8 cellular contexts compared by ENCODE assay signal in the genomic region with DNA sequence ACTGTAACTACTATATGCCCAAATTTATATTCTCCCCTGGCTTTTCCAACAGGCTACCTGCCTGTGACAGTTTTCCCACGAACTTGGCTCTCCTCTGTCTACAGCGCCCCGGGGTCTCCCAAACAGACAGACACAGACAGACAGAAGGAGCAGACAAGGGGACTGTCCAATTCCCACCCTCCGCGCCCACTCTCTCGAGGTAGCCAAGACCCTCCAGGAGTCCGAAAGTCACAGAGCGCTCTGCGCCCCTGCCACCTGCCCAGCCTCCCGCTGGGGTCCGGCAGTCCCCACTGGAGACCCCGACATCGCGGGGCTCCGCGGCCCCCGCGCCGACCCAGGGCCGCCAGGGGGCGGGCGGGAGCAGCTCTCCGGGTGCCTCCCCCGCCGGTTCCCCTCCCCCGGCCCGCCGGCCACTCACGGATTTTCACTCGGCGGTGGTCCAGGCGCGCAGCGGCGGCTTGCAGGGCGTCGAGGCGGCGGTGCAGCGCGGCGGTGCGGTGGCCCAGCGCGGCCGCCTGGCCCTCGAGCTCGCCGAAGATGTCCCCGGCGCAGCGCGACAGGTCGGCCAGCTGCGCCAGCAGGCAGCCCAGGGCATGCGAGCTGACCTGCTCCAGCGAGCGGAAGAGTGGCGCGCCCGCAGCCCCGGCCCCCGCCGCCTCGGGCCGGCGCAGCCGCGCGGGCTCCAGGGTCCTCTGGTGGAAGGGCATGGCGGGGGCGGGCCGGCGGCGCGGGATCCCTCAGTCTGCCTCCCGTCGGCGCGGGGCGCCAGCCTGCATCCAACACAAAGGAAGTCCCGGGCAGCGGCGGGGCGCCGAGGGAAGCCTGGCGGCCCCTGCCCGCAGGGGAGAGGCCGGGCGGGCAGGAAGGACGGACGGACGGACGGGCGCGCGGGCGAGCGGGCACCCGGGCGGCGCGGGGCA.
A peak's percentile ranks its signal among the peaks of the same experiment; 100 is the strongest.
DNase-seq lines count a peak whose midpoint lies in the region; ATAC-seq and TF ChIP-seq lines count a peak whose summit lies in the region.

No MANE protein-coding gene starts in this region.

- CTCF ChIA-PET in AG04450 (lab: Charles Lee), result interaction anchor here (0.6 to 3.8 kb wide), 20 partner anchors 9 to 672 kb away, joined by 3 to 26 read pairs (median 4); no protein-coding TSS in a partner anchor

- DNase-seq in AG04450 (ENCODE audit: low read depth, low spot score) (no peak), NCI-H526 treated with DMSO at 0.1 percent for 48 hours (lab: John Stamatoyannopoulos, UW) (peak; percentile 57), activated T-cell treated with anti-CD3 and anti-CD28 coated beads for 1 hour (ENCODE audit: low read depth) (peak; percentile 30), epithelial cell of esophagus (ENCODE audit: low read depth) (peak; percentile 56), midbrain (lab: John Stamatoyannopoulos, UW) (peak; percentile 75)
- peak in 5 of 6 experiments; percentile 4 to 53 (median 28) for DNase-seq in stimulated activated naive CD4-positive, alpha-beta T cell (lab: John Stamatoyannopoulos, UW)

- ATAC-seq in GM18517 (IDR thresholded peaks at IDR 0.05; ENCODE audit: unreplicated experiment) (peak; percentile 65), HG03025 (IDR thresholded peaks at IDR 0.05; ENCODE audit: low FRiP score, unreplicated experiment) (peak; percentile 55)

- H3K27me3 ChIP-seq in AG04450 (ENCODE audit: control insufficient read depth, insufficient read depth, low read length), result no peaks in the 10 kb centered on the region

- POLR2A ChIA-PET in AG04450 (lab: Yijun Ruan, JAX), result interaction anchor here (1.1 to 2.2 kb wide), 3 partner anchors 9 to 27 kb away, joined by 4 to 10 read pairs (median 5); no protein-coding TSS in a partner anchor

- peak; percentile 64 for TF ChIP-seq CTCF in AG04450 (IDR thresholded peaks at IDR 0.05; ENCODE audit: low read depth, low read length)
- TF ChIP-seq CTCF in epithelial cell of esophagus (IDR thresholded peaks at IDR 0.05; ENCODE audit: insufficient read depth, low read depth, low read length, missing control alignments), result peak; percentile 33

- peak overlapping the region; percentile 70 for H3K27ac ChIP-seq in AG04450 (ENCODE audit: low read depth, low read length)

- H3K4me3 ChIP-seq in AG04450 (ENCODE audit: low read depth, low read length), result peak overlapping the region; percentile 78
- H3K4me3 ChIP-seq in epithelial cell of esophagus (ENCODE audit: low read length), result peak overlapping the region; percentile 77

- no peaks in the 10 kb centered on the region for H3K9me3 ChIP-seq in AG04450 (ENCODE audit: control insufficient read depth, insufficient read depth, low read length)
